ENCODE assay signal across 13 cellular contexts in genomic region chr7:102220929-102221850, GRCh38.
DNase-seq lines count a peak whose midpoint lies in the region; ATAC-seq and TF ChIP-seq lines count a peak whose summit lies in the region.
"Had no signal": no experiment of that assay in that cellular context is flagged by ENCODE, and none has a peak within 500 bp of the region (broad histone marks: within the 10 kb centered on the region; RNA-seq: fewer than 3 reads in every experiment).

No MANE protein-coding gene starts in this region.

- no peak overlapping the region for H3K9ac ChIP-seq in GM23248
- H3K9ac ChIP-seq: BLaER1 had no signal

- no peak overlapping the region for H3K4me2 ChIP-seq in GM23248 (ENCODE audit: unreplicated experiment)
- H3K4me2 ChIP-seq in osteoblast (ENCODE audit: insufficient read depth, low read length) = peak overlapping the region; percentile 86
- H3K4me2 ChIP-seq: BLaER1 had no signal

- H3K36me3 ChIP-seq in GM23248 (ENCODE audit: low read depth) (no peaks in the 10 kb centered on the region), SJSA1 (0 out of 2 replicates have a peak, but pooled peaks cover 3% of the 10 kb centered on the region), osteoblast (ENCODE audit: insufficient read depth, low read length) (no peaks in the 10 kb centered on the region)

- H3K9me3 ChIP-seq in GM23248 (ENCODE audit: low read depth) (no peaks in the 10 kb centered on the region), SJSA1 (replicated peaks) (no peaks in the 10 kb centered on the region), osteoblast (ENCODE audit: low read depth, low read length) (no peaks in the 10 kb centered on the region)
- H3K9me3 ChIP-seq: BLaER1, heart left ventricle had no signal

- H3K27ac ChIP-seq in GM23248 (no peak overlapping the region), SJSA1 (peak overlapping the region; percentile 29), epithelial cell of prostate (peak overlapping the region; percentile 30), osteoblast (ENCODE audit: low read depth, low read length) (peak overlapping the region; percentile 86)
- H3K27ac ChIP-seq: BLaER1, heart left ventricle had no signal

- DNase-seq in GM23248 = peak; percentile 8
- DNase-seq in SJSA1 (ENCODE audit: low read depth in 1 of 2, low spot score in 2 of 2) = peak; percentile 28 to 55
- no peak for DNase-seq in epithelial cell of prostate (ENCODE audit: low read depth, low spot score)
- DNase-seq in osteoblast (ENCODE audit: insufficient read length, low spot score, missing footprints) = peak; percentile 94
- no peak for DNase-seq in SHP77 (lab: John Stamatoyannopoulos, UW)
- DNase-seq in NCI-H510A (lab: John Stamatoyannopoulos, UW) = no peak
- DNase-seq in AML-193 (lab: John Stamatoyannopoulos, UW) = no peak
- DNase-seq: activated effector memory CD4-positive, alpha-beta T cell treated with anti-CD3 and anti-CD28 coated beads, Interleukin-2, amount 50 U/mL, for 16 hours; DMS153; heart left ventricle; NCI-H345 had no signal

- no peak for ATAC-seq in GM19455 (IDR thresholded peaks at IDR 0.05; ENCODE audit: unreplicated experiment)

- in situ Hi-C loops in GM23248 (cut with MboI) = no loop called here

- H3K27me3 ChIP-seq in GM23248 (replicated peaks; ENCODE audit: insufficient read depth) (no peaks in the 10 kb centered on the region), SJSA1 (replicated peaks) (no peaks in the 10 kb centered on the region), osteoblast (ENCODE audit: insufficient read depth, low read length) (no peaks in the 10 kb centered on the region)
- H3K27me3 ChIP-seq: BLaER1, heart left ventricle had no signal

- H3F3A ChIP-seq in GM23248 (ENCODE audit: insufficient read depth) = no peaks in the 10 kb centered on the region

- no peak overlapping the region for H2AFZ ChIP-seq in GM23248
- H2AFZ ChIP-seq in osteoblast (ENCODE audit: low read length) = no peak overlapping the region

- H3K4me3 ChIP-seq in GM23248 = no peak overlapping the region
- H3K4me3 ChIP-seq in SJSA1 = no peak overlapping the region
- H3K4me3 ChIP-seq in osteoblast (ENCODE audit: insufficient read depth, low read length) = peak overlapping the region; percentile 50
- H3K4me3 ChIP-seq: BLaER1, heart left ventricle had no signal

- no peaks in the 10 kb centered on the region for H3K9me2 ChIP-seq in GM23248 (ENCODE audit: insufficient read depth)

- H3K79me2 ChIP-seq in GM23248 (ENCODE audit: insufficient read depth) (no peaks in the 10 kb centered on the region), osteoblast (ENCODE audit: insufficient read depth, low read length) (no peaks in the 10 kb centered on the region)

- H4K20me1 ChIP-seq in GM23248 (ENCODE audit: insufficient read depth) (no peaks in the 10 kb centered on the region), osteoblast (ENCODE audit: insufficient read depth, low read length) (peaks cover 9% of the 10 kb centered on the region)

- H3K4me1 ChIP-seq in GM23248 (ENCODE audit: insufficient read depth) = no peaks in the 10 kb centered on the region
- peaks cover 15% of the 10 kb centered on the region for H3K4me1 ChIP-seq in SJSA1 (replicated peaks)
- peaks cover 16% of the 10 kb centered on the region for H3K4me1 ChIP-seq in osteoblast (ENCODE audit: insufficient read depth, low read length)
- H3K4me1 ChIP-seq: heart left ventricle had no signal

- no peak for TF ChIP-seq CTCF in osteoblast (IDR thresholded peaks at IDR 0.05; ENCODE audit: extremely low read depth, low read depth, low read length)

- 84 to 87% methylated on average over 20 to 21 of the region's 21 CpGs for WGBS in GM23248 (ENCODE audit: low coverage in 1 of 2, low lambda C conversion rate in 2 of 2, missing lambda C conversion rate in 2 of 2), 2 experiments

Comparison
In these comparisons a context has a peak if more than half of its experiments do, and no peak if none do; other contexts are left out.
1. DNase-seq: peak in GM23248 (single experiment), SJSA1 (2 of 2) and osteoblast (single experiment); none in epithelial cell of prostate (single experiment), SHP77 (0 of 2), NCI-H510A (single experiment) and AML-193 (0 of 2).